8 cellular contexts compared by ENCODE assay signal in the genomic region with DNA sequence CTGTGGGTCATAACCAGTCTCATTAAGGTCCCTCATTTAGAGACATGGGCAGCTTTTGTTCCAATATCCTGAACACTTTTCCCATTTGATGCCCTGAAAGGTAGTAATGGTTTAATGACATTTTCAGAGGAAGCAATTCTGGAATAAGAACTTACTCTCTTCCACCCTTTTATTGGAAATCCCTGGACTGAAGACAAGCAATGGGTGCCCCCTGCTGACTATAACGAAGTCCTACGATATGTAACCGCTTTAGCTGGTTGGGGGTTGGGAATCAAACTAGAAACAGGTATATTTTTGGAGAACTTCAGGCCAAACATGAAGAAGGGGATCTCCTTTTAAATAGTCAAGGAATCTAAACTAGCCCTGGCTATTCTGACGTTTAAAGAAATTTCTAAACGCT. TPM values are rescaled to one million over a fixed set of nuclear protein-coding genes. Genes with fewer than 3 reads are reported as not detected.
DNase-seq lines count a peak whose midpoint lies in the region; ATAC-seq, FAIRE-seq and TF ChIP-seq lines count a peak whose summit lies in the region.

No MANE protein-coding gene starts in this region.

- no peak overlapping the region for H2AFZ ChIP-seq in H9 (ENCODE audit: low read length)

- H3K23me2 ChIP-seq in H9 (ENCODE audit: insufficient read length, low read depth, low read length, poor library complexity, severe bottlenecking): no peaks in the 10 kb centered on the region

- H3K36me3 ChIP-seq in CD4-positive, CD25-positive, alpha-beta regulatory T cell (ENCODE audit: control insufficient read depth, insufficient read depth, low read length): peaks cover 88% of the 10 kb centered on the region

- H2BK12ac ChIP-seq in H9 (ENCODE audit: insufficient read length, low read depth, low read length): no peak overlapping the region

- no peak overlapping the region for H3K56ac ChIP-seq in H9 (ENCODE audit: insufficient read length, low read depth, low read length)

- H2BK120ac ChIP-seq in H9 (ENCODE audit: low read depth, low read length, poor library complexity, severe bottlenecking): no peak overlapping the region

- H3K27me3 Mint-ChIP-seq in CD4-positive, CD25-positive, alpha-beta regulatory T cell: no peaks in the 10 kb centered on the region
- H3K27me3 Mint-ChIP-seq in H9 (ENCODE audit: low read depth): no peaks in the 10 kb centered on the region

- H3K23ac ChIP-seq in H9 (ENCODE audit: insufficient read length, low read depth, low read length): no peak overlapping the region

- H3K4me1 ChIP-seq in CD4-positive, CD25-positive, alpha-beta regulatory T cell (ENCODE audit: control insufficient read depth, insufficient read depth, low read length, poor library complexity, severe bottlenecking): no peaks in the 10 kb centered on the region
- no peaks in the 10 kb centered on the region for H3K4me1 ChIP-seq in H9 (ENCODE audit: insufficient read depth, low read length)

- no peak overlapping the region for H3K27ac ChIP-seq in CD4-positive, CD25-positive, alpha-beta regulatory T cell (ENCODE audit: insufficient read depth, low read length, poor library complexity, severe bottlenecking)
- no peak overlapping the region for H3K27ac ChIP-seq in H9 (ENCODE audit: insufficient read length, low read depth, low read length)

- no peak overlapping the region for H3T11ph ChIP-seq in H9 (ENCODE audit: low read length)

- peaks cover 2% of the 10 kb centered on the region for H3K79me1 ChIP-seq in H9 (ENCODE audit: insufficient read depth, low read depth, low read length, poor library complexity, severe bottlenecking)

- TF ChIP-seq CTCF in H9 (conservative IDR thresholded peaks at IDR 0.05) (peak; percentile 64), retinal pigment epithelial cell (conservative IDR thresholded peaks at IDR 0.05; ENCODE audit: low read depth, low read length) (peak; percentile 70)

- no peaks in the 10 kb centered on the region for H3K27me3 ChIP-seq in CD4-positive, CD25-positive, alpha-beta regulatory T cell (ENCODE audit: control insufficient read depth, insufficient read depth, low read length)
- no peaks in the 10 kb centered on the region for H3K27me3 ChIP-seq in H9 (ENCODE audit: insufficient read depth, low read length)

- H3K27ac Mint-ChIP-seq in CD4-positive, CD25-positive, alpha-beta regulatory T cell: peak overlapping the region in 1 of 3 donors; percentile 50
- no peak overlapping the region; a peak in 1 of 7 replicates for H3K27ac Mint-ChIP-seq in H9

- H3K9ac ChIP-seq in H9 (ENCODE audit: extremely low read depth, insufficient read length, low read length): no peak overlapping the region

- H3K36me3 Mint-ChIP-seq in CD4-positive, CD25-positive, alpha-beta regulatory T cell: peaks cover 35% of the 10 kb centered on the region
- peaks cover 35 to 88% (median 76%) of the 10 kb centered on the region in 3 experiments for H3K36me3 Mint-ChIP-seq in H9 (ENCODE audit: insufficient read depth in 1 of 3, low read depth in 3 of 3)

- peak in 2 of 3 donors; percentile 30 to 44 for DNase-seq in CD4-positive, CD25-positive, alpha-beta regulatory T cell
- DNase-seq in H9 (no peak), RPMI7951 (ENCODE audit: low read depth) (peak; percentile 25), frontal cortex (ENCODE audit: low spot score in 2 of 2) (peak; percentile 24 to 38), retinal pigment epithelial cell (ENCODE audit: low read depth) (no peak), activated gamma-delta T cell treated with Interleukin-2 at 50 U/mL for 16 hours (no peak)
- no peak for DNase-seq in activated effector memory CD4-positive, alpha-beta T cell treated with Interleukin-2 at 50 U/mL for 16 hours

- peaks cover 0 to 17% (median 8%) of the 10 kb centered on the region in 4 donors for H3K4me1 Mint-ChIP-seq in CD4-positive, CD25-positive, alpha-beta regulatory T cell
- H3K4me1 Mint-ChIP-seq in H9: peaks cover 6 to 7% of the 10 kb centered on the region in 2 experiments; a peak in 3 of 4 replicates

- H2BK5ac ChIP-seq in H9 (ENCODE audit: insufficient read length, low read length): no peak overlapping the region

- no peak overlapping the region for H3K4me3 ChIP-seq in CD4-positive, CD25-positive, alpha-beta regulatory T cell (ENCODE audit: low read depth, low read length)
- no peak overlapping the region for H3K4me3 ChIP-seq in retinal pigment epithelial cell (ENCODE audit: low read length)

- H3K14ac ChIP-seq in H9 (ENCODE audit: insufficient read depth, low read length): no peak overlapping the region

- ATAC-seq in CD4-positive, CD25-positive, alpha-beta regulatory T cell (ENCODE audit: low read depth in 2 of 2): no peak
- ATAC-seq in HG03442 (IDR thresholded peaks at IDR 0.05; ENCODE audit: unreplicated experiment): no peak

- H4K20me1 ChIP-seq in H9 (ENCODE audit: control insufficient read depth, insufficient read depth, insufficient read length): no peaks in the 10 kb centered on the region

- H2BK15ac ChIP-seq in H9 (ENCODE audit: low read depth, low read length): no peak overlapping the region

- no peak overlapping the region for H4K91ac ChIP-seq in H9 (ENCODE audit: insufficient read length, low read depth, low read length)

- H2AK5ac ChIP-seq in H9 (ENCODE audit: insufficient read length, low read length): no peak overlapping the region

- no peaks in the 10 kb centered on the region for H3K9me3 Mint-ChIP-seq in CD4-positive, CD25-positive, alpha-beta regulatory T cell
- no peaks in the 10 kb centered on the region for H3K9me3 Mint-ChIP-seq in H9

- H4K5ac ChIP-seq in H9 (ENCODE audit: insufficient read length, low read depth, low read length): no peak overlapping the region

- WGBS in H9 (ENCODE audit: extremely low coverage, insufficient read length, low lambda C conversion rate): no CpG with 5 or more reads among the region's 5 CpGs

- FAIRE-seq in frontal cortex (lab: Jason Lieb, UNC): no peak

- H2BK20ac ChIP-seq in H9 (ENCODE audit: low read depth, low read length, poor library complexity, severe bottlenecking): no peak overlapping the region

- H3K9me3 ChIP-seq in CD4-positive, CD25-positive, alpha-beta regulatory T cell (ENCODE audit: control insufficient read depth in 2 of 2, low read length in 2 of 2): no peaks in the 10 kb centered on the region
- no peaks in the 10 kb centered on the region for H3K9me3 ChIP-seq in H9 (ENCODE audit: control insufficient read depth, low read depth, low read length)

- no peak overlapping the region for H3K4me3 Mint-ChIP-seq in CD4-positive, CD25-positive, alpha-beta regulatory T cell
- no peak overlapping the region for H3K4me3 Mint-ChIP-seq in H9

- H3K18ac ChIP-seq in H9 (ENCODE audit: insufficient read length, low read depth, low read length): no peak overlapping the region

- no peak overlapping the region for H4K8ac ChIP-seq in H9 (replicated peaks; ENCODE audit: insufficient read length, low read depth, low read length)

- no peaks in the 10 kb centered on the region for H3K79me2 ChIP-seq in H9 (ENCODE audit: insufficient read depth, low read length)

- no peak overlapping the region for H3K4me2 ChIP-seq in H9 (ENCODE audit: insufficient read depth, insufficient read length, low read length)

- H3K4ac ChIP-seq in H9 (ENCODE audit: low read depth, low read length): no peak overlapping the region

RNA-seq across cellular contexts. Expression of a gene that starts 20.5 kb away (rescaled TPM):
- total RNA-seq in CD4-positive, CD25-positive, alpha-beta regulatory T cell: 49.3 TPM
- polyA plus RNA-seq in CD4-positive, CD25-positive, alpha-beta regulatory T cell: 100 to 1,000 TPM; 109 to 159 (median 134) TPM
- total RNA-seq in H9 (2021): 122 and 127 TPM in 2 replicates
- 110 and 137 TPM in 2 replicates for total RNA-seq in RPMI7951 (2014; rRNA removed; shearing (Covaris generic))
- 66.4 TPM for total RNA-seq in frontal cortex

RNA-seq across cellular contexts. Expression of a gene that starts 20.8 kb away (rescaled TPM):
- 17.8 TPM for total RNA-seq in CD4-positive, CD25-positive, alpha-beta regulatory T cell
- polyA plus RNA-seq in CD4-positive, CD25-positive, alpha-beta regulatory T cell: 100 to 1,000 TPM; 132 to 199 (median 140) TPM
- total RNA-seq in H9 (2021) (51.3 and 53.1 TPM in 2 replicates), frontal cortex (4.5 TPM)
- 25.5 and 37.1 TPM in 2 replicates for total RNA-seq in RPMI7951 (2014; rRNA removed; shearing (Covaris generic))

RNA-seq across cellular contexts. Expression of a gene that starts 32.3 kb away (rescaled TPM):
- total RNA-seq in CD4-positive, CD25-positive, alpha-beta regulatory T cell: 19.7 TPM
- polyA plus RNA-seq in CD4-positive, CD25-positive, alpha-beta regulatory T cell: 10 to 100 TPM; 38.3 to 43.0 (median 42.3) TPM
- total RNA-seq in H9 (2021): 33.7 and 37.1 TPM in 2 replicates
- 26.0 and 30.8 TPM in 2 replicates for total RNA-seq in RPMI7951 (2014; rRNA removed; shearing (Covaris generic))
- 42.0 TPM for total RNA-seq in frontal cortex

RNA-seq across cellular contexts. Expression of a gene that starts 45.7 kb away (rescaled TPM):
- total RNA-seq in CD4-positive, CD25-positive, alpha-beta regulatory T cell: not detected
- not detected for polyA plus RNA-seq in CD4-positive, CD25-positive, alpha-beta regulatory T cell
- total RNA-seq in H9 (2021) (1.7 and 2.4 TPM in 2 replicates), frontal cortex (not detected)
- total RNA-seq in RPMI7951 (2014; rRNA removed; shearing (Covaris generic)): 4.2 and 4.4 TPM in 2 replicates

RNA-seq across cellular contexts. Expression of a gene that starts 54.1 kb away (rescaled TPM):
- total RNA-seq in CD4-positive, CD25-positive, alpha-beta regulatory T cell: 7.4 TPM
- polyA plus RNA-seq in CD4-positive, CD25-positive, alpha-beta regulatory T cell: 1 to 10 TPM in 1 of 4 donors, under 1 TPM in 3; 0.56 to 1.2 (median 0.66) TPM
- total RNA-seq in H9 (2021) (31.2 and 31.8 TPM in 2 replicates), frontal cortex (6.1 TPM)
- 1.6 and 2.1 TPM in 2 replicates for total RNA-seq in RPMI7951 (2014; rRNA removed; shearing (Covaris generic))

Comparison
In these comparisons a context has a peak if more than half of its experiments do, and no peak if none do; other contexts are left out.
1. DNase-seq: peak in CD4-positive, CD25-positive, alpha-beta regulatory T cell (2 of 3), RPMI7951 (single experiment) and frontal cortex (2 of 2); none in H9 (single experiment), retinal pigment epithelial cell (single experiment), activated gamma-delta T cell treated with Interleukin-2 at 50 U/mL for 16 hours (single experiment) and activated effector memory CD4-positive, alpha-beta T cell treated with Interleukin-2 at 50 U/mL for 16 hours (single experiment).